Comparison of ENCODE assay signal across 8 cellular contexts in the genomic region with DNA sequence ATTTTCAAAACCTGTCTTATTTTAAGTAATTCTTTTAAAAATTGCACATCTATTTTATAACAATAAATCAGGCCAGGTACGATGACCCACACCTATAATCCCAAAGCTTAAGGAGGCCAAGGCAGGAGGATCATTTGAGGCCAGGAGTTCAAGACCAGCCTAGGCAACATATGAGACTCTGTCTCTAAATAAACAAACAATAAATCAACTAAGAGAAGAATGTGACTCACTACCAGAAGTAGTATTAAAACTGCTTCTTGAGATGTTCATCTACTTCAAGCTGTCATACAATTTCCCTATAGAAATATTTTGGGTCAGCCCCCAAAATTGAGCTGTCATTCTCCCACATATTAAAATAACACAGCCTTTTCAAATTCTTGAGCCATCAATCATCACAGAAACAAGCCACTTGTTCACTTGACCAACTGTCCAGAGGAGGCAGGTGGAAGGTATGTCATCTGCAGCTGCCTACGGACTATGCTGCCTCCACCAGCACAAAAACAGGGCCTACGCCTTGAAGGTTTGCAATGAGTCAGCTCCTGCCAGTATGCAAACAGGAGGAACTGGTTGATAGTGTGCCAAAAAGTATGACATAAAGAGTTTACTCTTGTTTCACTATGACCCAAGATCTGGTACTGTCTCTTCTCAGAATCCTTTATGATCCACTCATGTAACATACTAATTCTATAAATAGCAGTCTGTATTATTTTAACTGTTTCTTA.
A peak's percentile ranks its signal among the peaks of the same experiment; 100 is the strongest.
DNase-seq lines count a peak whose midpoint lies in the region; ATAC-seq and TF ChIP-seq lines count a peak whose summit lies in the region.

No MANE protein-coding gene starts in this region.

- in situ Hi-C loops in KBM-7 (cut with MboI; ENCODE audit: low pct_unique_long_range_greater_than_20kb, low sequenced_read_pairs): no loop called here

- no peak for TF ChIP-seq POLR2A in erythroblast (IDR thresholded peaks at IDR 0.05; ENCODE audit: low read length)

- peak; percentile 83 for DNase-seq in EH (ENCODE audit: low read depth)
- peak; percentile 66 for DNase-seq in SW480 (ENCODE audit: low spot score)
- DNase-seq in erythroblast (lab: John Stamatoyannopoulos, UW): peak; percentile 88 to 92
- peak; percentile 12 to 42 for DNase-seq in stimulated activated CD4-positive, alpha-beta T cell treated with anti-CD3 and anti-CD28 coated beads, Interleukin-12 subunit alpha, Interleukin-12 subunit beta, amount 100 ng/mL, for 24 hours (ENCODE audit: low read depth in 2 of 2)
- DNase-seq in NCI-H1092 treated with DMSO at 0.1 percent for 48 hours (lab: John Stamatoyannopoulos, UW): no peak
- no peak for DNase-seq in KBM-7

- ATAC-seq in GM19438 (IDR thresholded peaks at IDR 0.05; ENCODE audit: low read depth, unreplicated experiment) (peak; percentile 97), HG03439 (IDR thresholded peaks at IDR 0.05; ENCODE audit: unreplicated experiment) (peak; percentile 99)

Comparison
In these comparisons a context has a peak if more than half of its experiments do, and no peak if none do; other contexts are left out.
1. DNase-seq: peak in EH (single experiment), SW480 (single experiment), erythroblast (2 of 2) and stimulated activated CD4-positive, alpha-beta T cell treated with anti-CD3 and anti-CD28 coated beads, Interleukin-12 subunit alpha, Interleukin-12 subunit beta, amount 100 ng/mL, for 24 hours (2 of 2); none in NCI-H1092 treated with DMSO at 0.1 percent for 48 hours (single experiment) and KBM-7 (single experiment).